ENCODE assay signal across 23 cellular contexts in genomic region chr7:114627231-114627630, GRCh38.
"Had no signal": no experiment of that assay in that cellular context is flagged by ENCODE, and none has a peak within 500 bp of the region (broad histone marks: within the 10 kb centered on the region; RNA-seq: fewer than 3 reads in every experiment).

No MANE protein-coding gene starts in this region.

- H2AFZ ChIP-seq: hepatocyte, neural progenitor cell had no signal

- H3K4me1 ChIP-seq: esophagus squamous epithelium, left ventricle myocardium inferior, lower lobe of right lung, right atrium auricular region, stomach had no signal

- H3K4me3 Mint-ChIP-seq: dendritic cell treated with granulocyte-macrophage colony-stimulating factor and Interleukin-4, amounts not matched to agents 40 ng/mL and 50 ng/mL, for 4 days; memory B cell; mesothelial cell of epicardium; natural killer cell; neural progenitor cell had no signal

- H3K36me3 ChIP-seq: left ventricle myocardium inferior, lower lobe of right lung, neural progenitor cell, ovary, right atrium auricular region, transverse colon had no signal

- H3K4me1 Mint-ChIP-seq: natural killer cell had no signal

- H3K9ac ChIP-seq: neural progenitor cell had no signal

- H3K4me2 ChIP-seq: hepatocyte, neural progenitor cell had no signal

- DNase-seq: esophagus squamous epithelium; foreskin melanocyte; head of caudate nucleus; kidney; left cardiac atrium; left ventricle myocardium inferior; lower lobe of right lung; natural killer cell; nucleus accumbens; ovary; small intestine; stimulated activated CD4-positive, alpha-beta T cell treated with anti-CD3 and anti-CD28 coated beads, Interleukin-12 subunit alpha, Interleukin-12 subunit beta, amount 100 ng/mL, for 4 hours; stimulated activated naive CD4-positive, alpha-beta T cell; stomach; substantia nigra; transverse colon had no signal

- H3K27me3 ChIP-seq: esophagus squamous epithelium, hepatocyte, neural progenitor cell, ovary, right atrium auricular region, stomach, transverse colon had no signal

- H3K79me2 ChIP-seq: hepatocyte had no signal

- ATAC-seq: left cardiac atrium, lower lobe of right lung, natural killer cell had no signal

- H3K27ac ChIP-seq: esophagus squamous epithelium, hepatocyte, left ventricle myocardium inferior, lower lobe of right lung, neural progenitor cell, ovary, right atrium auricular region, stomach, thoracic aorta, transverse colon had no signal

- H3K9me3 ChIP-seq: esophagus squamous epithelium, left ventricle myocardium inferior, lower lobe of right lung, ovary, right atrium auricular region, stomach, thoracic aorta, transverse colon had no signal

- H3K27me3 Mint-ChIP-seq: dendritic cell treated with granulocyte-macrophage colony-stimulating factor and Interleukin-4, amounts not matched to agents 40 ng/mL and 50 ng/mL, for 4 days; memory B cell had no signal

- H3K9me3 Mint-ChIP-seq: dendritic cell treated with granulocyte-macrophage colony-stimulating factor and Interleukin-4, amounts not matched to agents 40 ng/mL and 50 ng/mL, for 4 days; memory B cell; mesothelial cell of epicardium; natural killer cell; neural progenitor cell had no signal

- H3K36me3 Mint-ChIP-seq: memory B cell, mesothelial cell of epicardium, natural killer cell, neural progenitor cell had no signal

- H3K4me3 ChIP-seq: esophagus squamous epithelium, hepatocyte, left ventricle myocardium inferior, lower lobe of right lung, neural progenitor cell, ovary, right atrium auricular region, stomach, thoracic aorta, transverse colon had no signal

- H3K27ac Mint-ChIP-seq: dendritic cell treated with granulocyte-macrophage colony-stimulating factor and Interleukin-4, amounts not matched to agents 40 ng/mL and 50 ng/mL, for 4 days; memory B cell; mesothelial cell of epicardium; natural killer cell; neural progenitor cell had no signal
